ENCODE assay signal across 21 cellular contexts in the genomic region with DNA sequence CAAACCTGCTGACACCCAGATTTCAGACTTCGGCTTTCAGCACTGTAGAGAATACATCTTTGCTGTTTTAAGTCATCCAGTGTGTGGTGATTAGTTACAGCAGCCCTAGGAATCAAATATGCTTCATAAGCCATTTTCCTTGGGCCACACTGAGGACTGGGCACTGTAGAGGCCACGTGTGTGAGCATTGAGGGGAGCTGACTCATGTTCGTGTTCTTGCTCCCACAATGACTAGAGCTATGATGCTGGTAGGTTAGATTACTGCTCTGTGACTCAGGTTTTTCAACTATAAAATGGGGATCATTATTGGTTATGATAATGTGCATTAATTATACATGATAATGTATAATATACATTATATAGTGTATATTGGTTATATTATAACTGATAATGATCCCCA.
"Had no signal": no experiment of that assay in that cellular context is flagged by ENCODE, and none has a peak within 500 bp of the region (broad histone marks: within the 10 kb centered on the region; RNA-seq: fewer than 3 reads in every experiment).

No MANE protein-coding gene starts in this region.

- FAIRE-seq: TTC549 had no signal

- H3K36me3 Mint-ChIP-seq: memory B cell had no signal

- H3K4me1 Mint-ChIP-seq: memory B cell, T-helper 17 cell had no signal

- H3K27me3 Mint-ChIP-seq: T-helper 17 cell had no signal

- H3K4me1 ChIP-seq: esophagus muscularis mucosa, heart right ventricle, psoas muscle, spleen, suprapubic skin, upper lobe of left lung had no signal

- DNase-seq: activated effector memory CD4-positive, alpha-beta T cell treated with Interleukin-2 at 50 U/mL for 16 hours; activated T-cell treated with anti-CD3 and anti-CD28 coated beads, Interleukin-2, amount 50 U/mL, for 1 hour; amygdala; dorsolateral prefrontal cortex; foreskin melanocyte; heart right ventricle; islet precursor cell; occipital lobe; psoas muscle; right lobe of liver; spleen; stimulated activated CD4-positive, alpha-beta T cell treated with anti-CD3 and anti-CD28 coated beads, Interleukin-2, amount 100 ng/mL, for 24 hours; stimulated activated naive CD4-positive, alpha-beta T cell; T-helper 17 cell; upper lobe of left lung had no signal

- H3K4me3 Mint-ChIP-seq: memory B cell, nephron, T-helper 17 cell had no signal

- H3K36me3 ChIP-seq: esophagus muscularis mucosa, heart right ventricle, right lobe of liver, spleen, suprapubic skin, upper lobe of left lung had no signal

- H3K27ac Mint-ChIP-seq: activated naive CD4-positive, alpha-beta T cell treated with anti-CD3 and anti-CD28 coated beads, Interleukin-2, amount 50 U/mL, for 72 hours; memory B cell; nephron; T-helper 17 cell had no signal

- H3K9me3 ChIP-seq: psoas muscle, right lobe of liver, suprapubic skin, upper lobe of left lung had no signal

- H3K4me3 ChIP-seq: dorsolateral prefrontal cortex, esophagus muscularis mucosa, heart right ventricle, psoas muscle, right lobe of liver, spleen, suprapubic skin, upper lobe of left lung had no signal

- H3K27ac ChIP-seq: dorsolateral prefrontal cortex, esophagus muscularis mucosa, heart right ventricle, psoas muscle, right lobe of liver, spleen, suprapubic skin, upper lobe of left lung had no signal

- H3K27me3 ChIP-seq: dorsolateral prefrontal cortex, esophagus muscularis mucosa, heart right ventricle, right lobe of liver, suprapubic skin, upper lobe of left lung had no signal
